In genomic region chr18:3626927-3627240, GRCh38 we compare ENCODE assay signal across 33 cellular contexts.
DNase-seq lines count a peak whose midpoint lies in the region; ATAC-seq and TF ChIP-seq lines count a peak whose summit lies in the region.
"Had no signal": no experiment of that assay in that cellular context is flagged by ENCODE, and none has a peak within 500 bp of the region (broad histone marks: within the 10 kb centered on the region; RNA-seq: fewer than 3 reads in every experiment).

No MANE protein-coding gene starts in this region.

- H3K27me3 Mint-ChIP-seq in Calu3 (ENCODE audit: unreplicated experiment) (no peaks in the 10 kb centered on the region), neural progenitor cell (ENCODE audit: insufficient read depth, low read depth) (peaks cover 15% of the 10 kb centered on the region)
- H3K27me3 Mint-ChIP-seq in activated naive CD8-positive, alpha-beta T cell treated with anti-CD3 and anti-CD28 coated beads, Interleukin-2, amount 50 U/mL, for 24 hours, result no peaks in the 10 kb centered on the region
- H3K27me3 Mint-ChIP-seq: activated naive CD8-positive, alpha-beta T cell treated with anti-CD3 and anti-CD28 coated beads, Interleukin-2, amount 10 ng/mL, durations not matched to agents 7 days and 5 days; central memory CD8-positive, alpha-beta T cell; naive thymus-derived CD4-positive, alpha-beta T cell had no signal

- no peaks in the 10 kb centered on the region for H3K9me3 ChIP-seq in neural progenitor cell (ENCODE audit: low read depth)
- H3K9me3 ChIP-seq: esophagus muscularis mucosa, heart left ventricle, psoas muscle had no signal

- no peak overlapping the region for H3K9ac ChIP-seq in neural progenitor cell
- H3K9ac ChIP-seq: GM23248 had no signal

- H3K27ac Mint-ChIP-seq in Calu3 (ENCODE audit: unreplicated experiment) (peak overlapping the region; percentile 98), neural progenitor cell (peak overlapping the region; percentile 65)
- H3K27ac Mint-ChIP-seq in activated naive CD8-positive, alpha-beta T cell treated with anti-CD3 and anti-CD28 coated beads, Interleukin-2, amount 50 U/mL, for 24 hours, result peak overlapping the region; percentile 16
- H3K27ac Mint-ChIP-seq: activated naive CD8-positive, alpha-beta T cell treated with anti-CD3 and anti-CD28 coated beads, Interleukin-2, amount 10 ng/mL, durations not matched to agents 7 days and 5 days; activated T-helper 2 cell treated with anti-CD3 and anti-CD28 coated beads, Interferon-gamma antibody, Interleukin-2, Interleukin-4, amounts not matched to agents 10 μg/mL and 5 μg/mL and 100 μg/mL, durations not matched to agents 14 hours and 24 hours and 36 hours; endodermal cell; T-helper 2 cell treated with Interferon-gamma antibody and Interleukin-4, amounts not matched to agents 5 μg/mL and 100 μg/mL, for 36 hours had no signal

- H3K4me1 Mint-ChIP-seq in Calu3 (ENCODE audit: low read depth, unreplicated experiment), result peaks cover 59% of the 10 kb centered on the region
- H3K4me1 Mint-ChIP-seq in activated naive CD8-positive, alpha-beta T cell treated with anti-CD3 and anti-CD28 coated beads, Interleukin-2, amount 50 U/mL, for 24 hours, result peaks cover 47% of the 10 kb centered on the region
- H3K4me1 Mint-ChIP-seq in neural progenitor cell, result peaks cover 51% of the 10 kb centered on the region

- no peaks in the 10 kb centered on the region for H4K20me1 ChIP-seq in neural progenitor cell (ENCODE audit: low read depth)

- no peak overlapping the region for H2AFZ ChIP-seq in neural progenitor cell (replicated peaks)
- H2AFZ ChIP-seq: GM23248 had no signal

- no peaks in the 10 kb centered on the region for H3K27me3 ChIP-seq in neural progenitor cell
- H3K27me3 ChIP-seq: esophagus muscularis mucosa, heart left ventricle had no signal

- ATAC-seq in activated naive CD8-positive, alpha-beta T cell treated with anti-CD3 and anti-CD28 coated beads, Interleukin-2, amount 50 U/mL, for 24 hours, result no peak
- no peak for ATAC-seq in GM18502 (IDR thresholded peaks at IDR 0.05; ENCODE audit: poor library complexity, unreplicated experiment)
- no peak for ATAC-seq in HG02852 (IDR thresholded peaks at IDR 0.05; ENCODE audit: unreplicated experiment)
- ATAC-seq: heart left ventricle; naive thymus-derived CD4-positive, alpha-beta T cell; psoas muscle had no signal

- H3K79me2 ChIP-seq in neural progenitor cell (ENCODE audit: low read depth), result no peaks in the 10 kb centered on the region

- no peak overlapping the region for H3K4me3 ChIP-seq in neural progenitor cell
- H3K4me3 ChIP-seq: esophagus muscularis mucosa, GM23248, heart left ventricle, psoas muscle had no signal

- H3K4me2 ChIP-seq in neural progenitor cell, result no peak overlapping the region

- no peaks in the 10 kb centered on the region for H3K36me3 ChIP-seq in neural progenitor cell
- H3K36me3 ChIP-seq: esophagus muscularis mucosa, heart left ventricle had no signal

- H3K4me3 Mint-ChIP-seq in Calu3 (ENCODE audit: low read depth, unreplicated experiment) (no peak overlapping the region), neural progenitor cell (no peak overlapping the region)
- H3K4me3 Mint-ChIP-seq in activated naive CD8-positive, alpha-beta T cell treated with anti-CD3 and anti-CD28 coated beads, Interleukin-2, amount 50 U/mL, for 24 hours, result no peak overlapping the region
- H3K4me3 Mint-ChIP-seq: activated naive CD8-positive, alpha-beta T cell treated with anti-CD3 and anti-CD28 coated beads, Interleukin-2, amount 10 ng/mL, durations not matched to agents 7 days and 5 days; CD14-positive monocyte; central memory CD8-positive, alpha-beta T cell; endodermal cell; naive thymus-derived CD4-positive, alpha-beta T cell; T-helper 2 cell treated with Interferon-gamma antibody and Interleukin-4, amounts not matched to agents 5 μg/mL and 100 μg/mL, for 36 hours had no signal

- no peaks in the 10 kb centered on the region for H3K9me3 Mint-ChIP-seq in Calu3 (ENCODE audit: low read depth, unreplicated experiment)
- H3K9me3 Mint-ChIP-seq in activated naive CD8-positive, alpha-beta T cell treated with anti-CD3 and anti-CD28 coated beads, Interleukin-2, amount 50 U/mL, for 24 hours, result no peaks in the 10 kb centered on the region
- peaks cover under 1% of the 10 kb centered on the region for H3K9me3 Mint-ChIP-seq in neural progenitor cell
- H3K9me3 Mint-ChIP-seq: activated naive CD8-positive, alpha-beta T cell treated with anti-CD3 and anti-CD28 coated beads, Interleukin-2, amount 10 ng/mL, durations not matched to agents 7 days and 5 days; activated T-helper 2 cell treated with anti-CD3 and anti-CD28 coated beads, Interferon-gamma antibody, Interleukin-2, Interleukin-4, amounts not matched to agents 10 μg/mL and 5 μg/mL and 100 μg/mL, durations not matched to agents 14 hours and 24 hours and 36 hours; CD14-positive monocyte; central memory CD8-positive, alpha-beta T cell; endodermal cell; naive thymus-derived CD4-positive, alpha-beta T cell; T-helper 2 cell treated with Interferon-gamma antibody and Interleukin-4, amounts not matched to agents 5 μg/mL and 100 μg/mL, for 36 hours had no signal

- peaks cover 34% of the 10 kb centered on the region for H3K4me1 ChIP-seq in neural progenitor cell

- H3K36me3 Mint-ChIP-seq in Calu3 (ENCODE audit: insufficient read depth, unreplicated experiment) (peaks cover 52% of the 10 kb centered on the region), neural progenitor cell (peaks cover 4% of the 10 kb centered on the region)
- peaks cover 2% of the 10 kb centered on the region for H3K36me3 Mint-ChIP-seq in activated naive CD8-positive, alpha-beta T cell treated with anti-CD3 and anti-CD28 coated beads, Interleukin-2, amount 50 U/mL, for 24 hours (ENCODE audit: low read depth)
- H3K36me3 Mint-ChIP-seq: activated naive CD8-positive, alpha-beta T cell treated with anti-CD3 and anti-CD28 coated beads, Interleukin-2, amount 10 ng/mL, durations not matched to agents 7 days and 5 days; CD14-positive monocyte had no signal

- CTCF ChIA-PET in Calu3 (lab: Charles Lee), result interaction anchor here (0.6 to 1.0 kb wide), 3 partner anchors 26 to 35 kb away, joined by 3 to 5 read pairs (median 4); no protein-coding TSS in a partner anchor

- intact Hi-C loops in Calu3 (cut with micrococcal nuclease; ENCODE audit: unreplicated experiment), result no loop called here

- no peak overlapping the region for H3K27ac ChIP-seq in neural progenitor cell
- H3K27ac ChIP-seq: esophagus muscularis mucosa, GM23248, heart left ventricle, psoas muscle had no signal

- H3F3A ChIP-seq in neural progenitor cell (ENCODE audit: low read depth), result peaks cover 37% of the 10 kb centered on the region

- TF ChIP-seq CTCF in Calu3 (IDR thresholded peaks at IDR 0.05; ENCODE audit: unreplicated experiment) (no peak), neural progenitor cell (IDR thresholded peaks at IDR 0.05) (no peak)

- DNase-seq in Calu3 (no peak), HT-29 (ENCODE audit: low spot score) (peak; percentile 52), neural progenitor cell (ENCODE audit: low spot score) (no peak), superior temporal gyrus (ENCODE audit: extremely low spot score) (no peak), NCI-H2081 treated with DMSO at 0.1 percent for 48 hours (lab: John Stamatoyannopoulos, UW) (no peak)
- DNase-seq in activated naive CD8-positive, alpha-beta T cell treated with anti-CD3 and anti-CD28 coated beads, Interleukin-2, amount 50 U/mL, for 24 hours, result no peak
- DNase-seq: activated naive CD8-positive, alpha-beta T cell treated with anti-CD3 and anti-CD28 coated beads, Interleukin-2, amount 10 ng/mL, durations not matched to agents 7 days and 5 days; activated T-cell treated with anti-CD3 and anti-CD28 coated beads for 4 hours; dermis blood vessel endothelial cell; foreskin fibroblast; GM23248; heart left ventricle; KG1; naive thymus-derived CD4-positive, alpha-beta T cell; NCI-H1417 treated with DMSO at 0.1 percent for 48 hours; NCI-H2029 treated with DMSO at 0.1 percent for 48 hours; NCI-H2227 treated with DMSO at 0.1 percent for 48 hours; NCI-H526; NK-92 treated with Interleukin-12 subunit alpha and Interleukin-12 subunit beta, amount 100 ng/mL, for 24 hours; nucleus accumbens; psoas muscle; SHP77; stimulated activated CD4-positive, alpha-beta T cell treated with anti-CD3 and anti-CD28 coated beads, Interleukin-15, amount 100 ng/mL, for 24 hours; stimulated activated CD4-positive, alpha-beta T cell treated with anti-CD3 and anti-CD28 coated beads, Interleukin-4, amount 100 ng/mL, for 4 hours; substantia nigra had no signal

- BruUV-seq in Calu3 (replicated peaks; lab: Mats Ljungman, UMichigan), result no TSS peak

Comparison
In these comparisons a context has a peak if more than half of its experiments do, and no peak if none do; other contexts are left out.
1. H3K27ac Mint-ChIP-seq: peak in every context shown above with its lines; median percentile 98 in Calu3; 65 in neural progenitor cell; 16 in activated naive CD8-positive, alpha-beta T cell treated with anti-CD3 and anti-CD28 coated beads, Interleukin-2, amount 50 U/mL, for 24 hours.